14 cellular contexts compared by ENCODE assay signal in the genomic region with DNA sequence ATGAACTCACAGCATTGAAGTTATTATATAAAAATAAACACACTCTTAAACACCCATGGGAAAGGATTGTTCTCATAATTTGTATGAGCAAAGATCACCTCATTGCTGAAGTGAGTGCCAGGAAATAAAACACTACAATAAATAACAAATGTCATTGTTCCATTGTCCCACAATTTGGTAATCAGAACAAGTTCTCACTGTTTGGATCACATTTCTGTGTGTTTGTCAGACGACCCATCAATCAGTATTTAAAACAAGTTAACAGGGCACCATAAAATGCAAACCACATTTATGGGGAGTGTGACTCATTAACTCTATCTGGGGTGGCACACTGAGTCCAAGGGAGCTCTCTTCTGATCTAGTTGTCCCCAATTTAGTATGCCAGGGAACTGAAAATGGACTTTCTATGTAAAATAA.
A peak's percentile ranks its signal among the peaks of the same experiment; 100 is the strongest.
DNase-seq lines count a peak whose midpoint lies in the region; ATAC-seq, FAIRE-seq and TF ChIP-seq lines count a peak whose summit lies in the region.
"Had no signal": no experiment of that assay in that cellular context is flagged by ENCODE, and none has a peak within 500 bp of the region (broad histone marks: within the 10 kb centered on the region; RNA-seq: fewer than 3 reads in every experiment).

No MANE protein-coding gene starts in this region.

- no peak overlapping the region for H3K27ac ChIP-seq in SK-N-SH (ENCODE audit: low read depth in 2 of 2, low read length in 1 of 2)
- H3K27ac ChIP-seq in endothelial cell of umbilical vein (ENCODE audit: insufficient read depth, low read depth, low read length), result no peak overlapping the region
- H3K27ac ChIP-seq: A549, stomach, VCaP had no signal

- intact Hi-C loops in endothelial cell of umbilical vein (cut with micrococcal nuclease), result no loop called here

- H4K20me1 ChIP-seq in SK-N-SH (ENCODE audit: insufficient read depth), result no peaks in the 10 kb centered on the region
- H4K20me1 ChIP-seq in endothelial cell of umbilical vein (replicated peaks; ENCODE audit: control insufficient read depth, extremely low read depth, insufficient read depth, low read length), result no peaks in the 10 kb centered on the region

- no peaks in the 10 kb centered on the region for H3K9me2 ChIP-seq in SK-N-SH

- POLR2A ChIA-PET in SK-N-SH (lab: Yijun Ruan, JAX), result no interaction called here
- POLR2A ChIA-PET in endothelial cell of umbilical vein (lab: Charles Lee), result no interaction called here

- H3K4me3 ChIP-seq in SK-N-SH (ENCODE audit: low read depth in 2 of 2, low read length in 1 of 2), result no peak overlapping the region
- H3K4me3 ChIP-seq in endothelial cell of umbilical vein (replicated peaks in 1 of 3; ENCODE audit: insufficient read depth in 1 of 3, low read depth in 1 of 3, low read length in 3 of 3), result no peak overlapping the region
- H3K4me3 ChIP-seq: A549, stomach had no signal

- DNase-seq in SK-N-SH (no peak), NCI-H2081 treated with DMSO at 0.1 percent for 48 hours (lab: John Stamatoyannopoulos, UW) (peak; percentile 6), endothelial cell of umbilical vein (ENCODE audit: low read depth, low spot score) (peak; percentile 79), NCI-H1092 (lab: John Stamatoyannopoulos, UW) (no peak), ACHN (no peak), GM13976 (ENCODE audit: low spot score) (no peak)
- no peak for DNase-seq in stimulated activated effector memory CD8-positive, alpha-beta T cell treated with anti-CD3 and anti-CD28 coated beads, Interleukin-12 subunit alpha, Interleukin-12 subunit beta, amount 100 ng/mL, for 72 hours (ENCODE audit: low spot score in 2 of 2)
- DNase-seq: central memory CD4-positive, alpha-beta T cell; DND-41; stomach had no signal

- H3K9me3 ChIP-seq in SK-N-SH, result no peaks in the 10 kb centered on the region
- no peaks in the 10 kb centered on the region for H3K9me3 ChIP-seq in endothelial cell of umbilical vein (replicated peaks; ENCODE audit: control insufficient read depth, insufficient read depth, low read length)
- H3K9me3 ChIP-seq: A549, stomach had no signal

- no TSS peak for BruUV-seq in endothelial cell of umbilical vein (replicated peaks; lab: Mats Ljungman, UMichigan)

- dilution Hi-C loops in endothelial cell of umbilical vein (cut with MboI; ENCODE audit: extremely low pct_ligation_motif_present, low sequenced_read_pairs), result no loop called here

- H3K27ac Mint-ChIP-seq in stimulated activated effector memory CD8-positive, alpha-beta T cell treated with anti-CD3 and anti-CD28 coated beads, Interleukin-12 subunit alpha, Interleukin-12 subunit beta, amount 100 ng/mL, for 72 hours, result no peak overlapping the region
- H3K27ac Mint-ChIP-seq: activated T-helper 1 cell treated with anti-CD3 and anti-CD28 coated beads, Interleukin-12 subunit alpha, Interleukin-12 subunit beta, Interleukin-2, Interleukin-4 antibody, amounts not matched to agents 30 ng/mL and 10 ng/mL and 1 ng/mL, durations not matched to agents 14 hours and 24 hours and 36 hours had no signal

- no peak for TF ChIP-seq RAD21 in SK-N-SH (IDR thresholded peaks at IDR 0.05; ENCODE audit: low read length)

- TF ChIP-seq POLR2A in endothelial cell of umbilical vein (IDR thresholded peaks at IDR 0.05; ENCODE audit: low read depth, low read length), result no peak

- CTCF ChIA-PET in SK-N-SH (lab: Yijun Ruan, JAX) (interaction anchor here (11.6 kb wide), 1 partner anchor 787 kb away, joined by 77 read pairs; no protein-coding TSS in a partner anchor), endothelial cell of umbilical vein (lab: Charles Lee) (interaction anchor here (1.0 to 1.3 kb wide), 2 partner anchors 349 to 659 kb away, joined by 3 to 5 read pairs; no protein-coding TSS in a partner anchor)

- in situ Hi-C loops in ACHN (cut with HindIII; ENCODE audit: low pct_ligation_motif_present, low pct_unique_long_range_greater_than_20kb, low sequenced_read_pairs), result loop anchor here (25.0 kb wide), 1 partner anchor 474 kb away; no protein-coding TSS in a partner anchor
- in situ Hi-C loops in GM13976 (cut with MboI; ENCODE audit: low sequenced_read_pairs, unreplicated experiment), result loop anchor here (25.0 kb wide), 1 partner anchor 699 kb away; no protein-coding TSS in a partner anchor

- peaks cover 4% of the 10 kb centered on the region for H3K9me3 Mint-ChIP-seq in stimulated activated effector memory CD8-positive, alpha-beta T cell treated with anti-CD3 and anti-CD28 coated beads, Interleukin-12 subunit alpha, Interleukin-12 subunit beta, amount 100 ng/mL, for 72 hours

- no peaks in the 10 kb centered on the region for H3K9me1 ChIP-seq in endothelial cell of umbilical vein (replicated peaks; ENCODE audit: control insufficient read depth, extremely low read depth, insufficient read depth, low read length)

- H3K36me3 ChIP-seq in SK-N-SH (replicated peaks in 1 of 2; ENCODE audit: control insufficient read depth in 1 of 2, insufficient read depth in 2 of 2, low read length in 1 of 2) (peaks cover 0 to 5% of the 10 kb centered on the region in 2 experiments), endothelial cell of umbilical vein (ENCODE audit: control insufficient read depth in 2 of 2, extremely low read depth in 1 of 2, insufficient read depth in 2 of 2, low read length in 2 of 2) (no peaks in the 10 kb centered on the region)
- H3K36me3 ChIP-seq: stomach had no signal

- no peak for ATAC-seq in SK-N-SH treated with all-trans-retinoic acid at 6 μM for 48 hours
- ATAC-seq in stimulated activated effector memory CD8-positive, alpha-beta T cell treated with anti-CD3 and anti-CD28 coated beads, Interleukin-12 subunit alpha, Interleukin-12 subunit beta, amount 100 ng/mL, for 72 hours, result peak; percentile 67
- ATAC-seq: A549 had no signal

- FAIRE-seq in endothelial cell of umbilical vein (lab: Jason Lieb, UNC), result no peak
- FAIRE-seq: A549 had no signal

- H3K36me3 Mint-ChIP-seq in stimulated activated effector memory CD8-positive, alpha-beta T cell treated with anti-CD3 and anti-CD28 coated beads, Interleukin-12 subunit alpha, Interleukin-12 subunit beta, amount 100 ng/mL, for 72 hours, result peaks cover 23% of the 10 kb centered on the region

- H3F3A ChIP-seq in SK-N-SH (replicated peaks; ENCODE audit: insufficient read depth), result no peaks in the 10 kb centered on the region

- peaks cover 17% of the 10 kb centered on the region for H3K4me1 Mint-ChIP-seq in stimulated activated effector memory CD8-positive, alpha-beta T cell treated with anti-CD3 and anti-CD28 coated beads, Interleukin-12 subunit alpha, Interleukin-12 subunit beta, amount 100 ng/mL, for 72 hours

- no peak for TF ChIP-seq EP300 in SK-N-SH (IDR thresholded peaks at IDR 0.05; ENCODE audit: borderline replicate concordance in 1 of 2, low read depth in 1 of 2, low read length in 1 of 2)

- H3K4me2 ChIP-seq in SK-N-SH (no peak overlapping the region), endothelial cell of umbilical vein (ENCODE audit: insufficient read depth, low read length) (no peak overlapping the region)
- H3K4me2 ChIP-seq: A549 had no signal

- H3K79me2 ChIP-seq in SK-N-SH (ENCODE audit: insufficient read depth) (no peaks in the 10 kb centered on the region), endothelial cell of umbilical vein (ENCODE audit: control insufficient read depth, insufficient read depth, low read length) (no peaks in the 10 kb centered on the region)

- H3K9ac ChIP-seq in SK-N-SH (no peak overlapping the region), endothelial cell of umbilical vein (replicated peaks; ENCODE audit: extremely low read depth, insufficient read depth, low read length) (no peak overlapping the region)

- H3K27me3 ChIP-seq in SK-N-SH (ENCODE audit: insufficient read depth), result no peaks in the 10 kb centered on the region
- H3K27me3 ChIP-seq in endothelial cell of umbilical vein (ENCODE audit: control insufficient read depth in 2 of 2, insufficient read depth in 2 of 2, low read length in 2 of 2), result no peaks in the 10 kb centered on the region
- H3K27me3 ChIP-seq: stomach had no signal

- WGBS in SK-N-SH (ENCODE audit: low lambda C conversion rate), result 52% methylated on average over 1 of the region's 1 CpG

- H3K4me3 Mint-ChIP-seq in stimulated activated effector memory CD8-positive, alpha-beta T cell treated with anti-CD3 and anti-CD28 coated beads, Interleukin-12 subunit alpha, Interleukin-12 subunit beta, amount 100 ng/mL, for 72 hours, result no peak overlapping the region
- H3K4me3 Mint-ChIP-seq: activated T-helper 1 cell treated with anti-CD3 and anti-CD28 coated beads, Interleukin-12 subunit alpha, Interleukin-12 subunit beta, Interleukin-2, Interleukin-4 antibody, amounts not matched to agents 30 ng/mL and 10 ng/mL and 1 ng/mL, durations not matched to agents 14 hours and 24 hours and 36 hours had no signal

- H2AFZ ChIP-seq in SK-N-SH (ENCODE audit: low read depth), result no peak overlapping the region
- no peak overlapping the region for H2AFZ ChIP-seq in endothelial cell of umbilical vein (ENCODE audit: low read depth, low read length)

- H3K4me1 ChIP-seq in SK-N-SH (ENCODE audit: control insufficient read depth in 1 of 2, insufficient read depth in 2 of 2, low read depth in 1 of 2, low read length in 1 of 2) (peaks cover 0 to 11% of the 10 kb centered on the region in 2 experiments; a peak in 1 of 4 replicates), endothelial cell of umbilical vein (ENCODE audit: control insufficient read depth, extremely low read depth, insufficient read depth, low read length) (no peaks in the 10 kb centered on the region)
- H3K4me1 ChIP-seq: A549, stomach had no signal

- TF ChIP-seq CTCF in SK-N-SH (IDR thresholded peaks at IDR 0.05) (no peak), endothelial cell of umbilical vein (IDR thresholded peaks at IDR 0.05; ENCODE audit: extremely low read depth in 1 of 2, insufficient read depth in 1 of 2, low read depth in 1 of 2, low read length in 2 of 2) (no peak), GM13976 (IDR thresholded peaks at IDR 0.05; ENCODE audit: borderline replicate concordance, control extremely low read depth, extremely low read depth, insufficient read depth, missing control alignments) (no peak)

TF ChIP-seq in SK-N-SH, 30 proteins besides CTCF, POLR2A, EP300 and RAD21 (continues in another document):
- no peak for TF ChIP-seq NRF1 (IDR thresholded peaks at IDR 0.05; ENCODE audit: low read depth, low read length)

TF ChIP-seq in SK-N-SH treated with all-trans-retinoic acid at 6 μM for 48 hours, 23 proteins besides CTCF, POLR2A, EP300 and RAD21 (continues in another document):
- TF ChIP-seq GLIS3 (CRISPR knock-in tag; IDR thresholded peaks at IDR 0.05), result no peak
- no peak for TF ChIP-seq ZNF8 (CRISPR knock-in tag; IDR thresholded peaks at IDR 0.05)
- no peak for TF ChIP-seq ZFP3 (CRISPR knock-in tag; IDR thresholded peaks at IDR 0.05)
- no peak for TF ChIP-seq BACH2 (CRISPR knock-in tag; IDR thresholded peaks at IDR 0.05; ENCODE audit: borderline replicate concordance)

TF ChIP-seq in endothelial cell of umbilical vein, 7 proteins besides CTCF, POLR2A, EP300 and RAD21:
- TF ChIP-seq JUN (IDR thresholded peaks at IDR 0.05; ENCODE audit: borderline replicate concordance, insufficient read depth, insufficient read length, low read depth), result peak; percentile 52
- no peak for TF ChIP-seq GATA2 (IDR thresholded peaks at IDR 0.05; ENCODE audit: insufficient read depth, insufficient read length, low read depth, low read length)

Comparison
In these comparisons a context has a peak if more than half of its experiments do, and no peak if none do; other contexts are left out.
1. DNase-seq: peak in NCI-H2081 treated with DMSO at 0.1 percent for 48 hours (single experiment) and endothelial cell of umbilical vein (single experiment); none in SK-N-SH (single experiment), stimulated activated effector memory CD8-positive, alpha-beta T cell treated with anti-CD3 and anti-CD28 coated beads, Interleukin-12 subunit alpha, Interleukin-12 subunit beta, amount 100 ng/mL, for 72 hours (0 of 2), NCI-H1092 (single experiment), ACHN (single experiment) and GM13976 (single experiment).